In genomic region chr5:79111387-79111959, GRCh38 we compare ENCODE assay signal across 1 cellular context.
TF ChIP-seq lines count a peak whose summit lies in the region.

Gene BHMT, plus strand, starts transcription at chr5:79111809. Its CDS starts 77 bp downstream, at chr5:79111886.

TF ChIP-seq in HepG2, 621 proteins besides CTCF, POLR2A, EP300 and RAD21 (continued from another document and continues in another):
- TF ChIP-seq ZNF18 (CRISPR knock-in tag; IDR thresholded peaks at IDR 0.05; ENCODE audit: insufficient replicate concordance) (no peak), PTBP1 (IDR thresholded peaks at IDR 0.05; ENCODE audit: low read depth, low read length, poor library complexity, severe bottlenecking) (no peak), ZNF350 (CRISPR knock-in tag; IDR thresholded peaks at IDR 0.05; ENCODE audit: borderline replicate concordance, low read depth) (no peak), GZF1 (CRISPR knock-in tag; IDR thresholded peaks at IDR 0.05) (no peak), MXD1 (CRISPR knock-in tag; IDR thresholded peaks at IDR 0.05) (no peak), PATZ1 (CRISPR knock-in tag; IDR thresholded peaks at IDR 0.05) (0 out of 2 replicates have a peak, but pooled peaks have one; percentile 26), NFATC3 (CRISPR knock-in tag; IDR thresholded peaks at IDR 0.05) (no peak), GATAD1 (CRISPR knock-in tag; IDR thresholded peaks at IDR 0.05) (no peak), SKI (IDR thresholded peaks at IDR 0.05; ENCODE audit: partially characterized antibody) (no peak), DR1 (CRISPR knock-in tag; IDR thresholded peaks at IDR 0.05) (0 out of 2 replicates have a peak, but pooled peaks have one; percentile 62), ZSCAN29 (CRISPR knock-in tag; conservative IDR thresholded peaks at IDR 0.05) (no peak), ZNF891 (CRISPR knock-in tag; IDR thresholded peaks at IDR 0.05) (no peak), ZBTB7A (CRISPR knock-in tag; IDR thresholded peaks at IDR 0.05) (0 out of 2 replicates have a peak, but pooled peaks have one; percentile 3), PLSCR1 (CRISPR knock-in tag; IDR thresholded peaks at IDR 0.05; ENCODE audit: borderline replicate concordance) (no peak), ZNF543 (CRISPR knock-in tag; IDR thresholded peaks at IDR 0.05) (no peak), THAP11 (CRISPR knock-in tag; IDR thresholded peaks at IDR 0.05) (no peak), ZKSCAN1 (IDR thresholded peaks at IDR 0.05; ENCODE audit: low read length) (no peak), ZBTB49 (CRISPR knock-in tag; IDR thresholded peaks at IDR 0.05; ENCODE audit: borderline replicate concordance) (no peak), PITX1 (CRISPR knock-in tag; IDR thresholded peaks at IDR 0.05) (no peak), MAFF (IDR thresholded peaks at IDR 0.05; ENCODE audit: low read depth, low read length) (no peak), ZNF773 (CRISPR knock-in tag; IDR thresholded peaks at IDR 0.05; ENCODE audit: borderline replicate concordance) (no peak), HOXA9 (CRISPR knock-in tag; IDR thresholded peaks at IDR 0.05; ENCODE audit: borderline replicate concordance) (no peak), ATF4 (CRISPR knock-in tag; IDR thresholded peaks at IDR 0.05) (no peak), ZFP82 (CRISPR knock-in tag; IDR thresholded peaks at IDR 0.05; ENCODE audit: borderline replicate concordance) (no peak), AFF4 (CRISPR knock-in tag; IDR thresholded peaks at IDR 0.05) (no peak), GATAD2A (CRISPR knock-in tag; IDR thresholded peaks at IDR 0.05) (no peak), ZNF274 (CRISPR knock-in tag; IDR thresholded peaks at IDR 0.05) (no peak), TRIM24 (CRISPR knock-in tag; IDR thresholded peaks at IDR 0.05) (no peak), KMT2B (CRISPR knock-in tag; IDR thresholded peaks at IDR 0.05) (no peak), NFIC (IDR thresholded peaks at IDR 0.05; ENCODE audit: low read length) (no peak), ZNF800 (CRISPR knock-in tag; IDR thresholded peaks at IDR 0.05) (no peak), CHCHD3 (CRISPR knock-in tag; IDR thresholded peaks at IDR 0.05) (no peak), ZNF687 (CRISPR knock-in tag; IDR thresholded peaks at IDR 0.05) (no peak; the same call in 1 of the 2 replicates), ZNF235 (CRISPR knock-in tag; IDR thresholded peaks at IDR 0.05; ENCODE audit: borderline replicate concordance) (no peak), PRDM4 (CRISPR knock-in tag; IDR thresholded peaks at IDR 0.05; ENCODE audit: borderline replicate concordance) (no peak), SP2 (CRISPR knock-in tag; IDR thresholded peaks at IDR 0.05) (no peak), ZNF619 (CRISPR knock-in tag; IDR thresholded peaks at IDR 0.05) (no peak), JDP2 (CRISPR knock-in tag; IDR thresholded peaks at IDR 0.05; ENCODE audit: borderline replicate concordance) (no peak), ERF (CRISPR knock-in tag; IDR thresholded peaks at IDR 0.05) (no peak), ETV6 (CRISPR knock-in tag; conservative IDR thresholded peaks at IDR 0.05) (no peak), YEATS2 (CRISPR knock-in tag; IDR thresholded peaks at IDR 0.05; ENCODE audit: borderline replicate concordance) (no peak), CBX1 (IDR thresholded peaks at IDR 0.05; ENCODE audit: low read depth) (no peak), NFYC (CRISPR knock-in tag; IDR thresholded peaks at IDR 0.05) (no peak)
